In the genomic region with DNA sequence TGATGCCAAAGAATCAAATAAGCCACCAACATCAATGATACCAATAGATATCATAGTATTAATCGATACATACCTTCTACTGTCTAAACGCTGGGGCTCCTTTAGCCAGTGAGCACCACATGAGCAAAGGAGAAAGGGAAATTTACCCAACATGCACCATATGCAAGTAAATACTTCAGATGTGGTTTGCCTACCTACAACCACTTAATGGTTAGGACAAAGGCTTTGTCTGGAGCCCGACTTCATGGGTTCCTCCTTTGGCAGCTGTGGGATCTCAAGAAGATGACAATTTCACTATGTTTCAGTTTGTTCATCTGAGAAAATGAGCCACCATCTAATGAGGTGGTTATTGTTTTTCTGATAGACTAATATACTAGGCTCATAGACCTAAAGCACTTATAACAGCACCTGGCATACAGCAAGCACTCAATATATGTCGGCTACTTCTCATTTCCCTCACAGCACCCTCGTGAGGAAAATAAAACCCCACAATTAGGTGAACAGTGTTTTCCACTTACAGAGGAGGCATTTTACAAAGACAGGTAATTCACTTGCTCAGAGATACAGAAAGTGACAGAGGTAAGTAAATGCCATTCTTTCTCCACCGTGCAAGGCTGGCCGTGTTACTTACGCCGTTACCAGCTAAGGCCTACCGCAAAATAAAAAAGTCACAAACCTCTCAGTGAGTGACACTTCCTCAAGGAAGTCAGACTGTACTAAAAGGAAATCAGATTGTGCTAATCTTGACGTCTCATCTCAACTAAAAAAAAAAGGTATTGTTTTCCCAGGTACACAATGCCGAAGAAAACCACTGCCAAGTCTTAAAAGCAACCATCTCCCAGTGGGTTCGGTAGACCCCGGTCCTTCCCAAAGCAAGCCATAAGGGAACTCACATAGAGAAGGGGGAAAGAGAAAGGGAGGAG, we compare ENCODE assay signal across 8 cellular contexts. TPM values are rescaled to one million over a fixed set of nuclear protein-coding genes. Genes with fewer than 3 reads are reported as not detected.
DNase-seq lines count a peak whose midpoint lies in the region; ATAC-seq and TF ChIP-seq lines count a peak whose summit lies in the region.

No MANE protein-coding gene starts in this region.

- H3K27ac Mint-ChIP-seq in brain: peak overlapping the region; percentile 82 to 96 (median 93)
- H3K27ac Mint-ChIP-seq in naive thymus-derived CD8-positive, alpha-beta T cell: peak overlapping the region; percentile 66 to 99 (median 98)

- H3K4me1 ChIP-seq in NT2/D1 (ENCODE audit: insufficient read depth, insufficient read length) (no peaks in the 10 kb centered on the region), testis (peaks cover 13% of the 10 kb centered on the region)

- WGBS in testis, 2 donors: 50 to 53% methylated on average over 14 of the region's 14 CpGs

- H3K9me3 ChIP-seq in NT2/D1 (ENCODE audit: insufficient read depth, low read length) (no peaks in the 10 kb centered on the region), testis (no peaks in the 10 kb centered on the region)

- H3K27ac ChIP-seq in testis: no peak overlapping the region

- peaks cover 45% of the 10 kb centered on the region for H3K27me3 ChIP-seq in NT2/D1 (ENCODE audit: insufficient read depth, insufficient read length)
- no peaks in the 10 kb centered on the region for H3K27me3 ChIP-seq in testis

- TF ChIP-seq CTCF in GM10266 (IDR thresholded peaks at IDR 0.05; ENCODE audit: control insufficient read depth, insufficient read depth, low read depth, missing control alignments) (no peak), brain (conservative IDR thresholded peaks at IDR 0.05) (no peak), testis (IDR thresholded peaks at IDR 0.05) (no peak)

- no peaks in the 10 kb centered on the region for H3K36me3 Mint-ChIP-seq in brain
- peaks cover 0 to 10% (median 2%) of the 10 kb centered on the region in 3 donors for H3K36me3 Mint-ChIP-seq in naive thymus-derived CD8-positive, alpha-beta T cell

- peaks cover 0 to 2% (median 0%) of the 10 kb centered on the region in 5 experiments for H3K9me3 Mint-ChIP-seq in brain
- H3K9me3 Mint-ChIP-seq in naive thymus-derived CD8-positive, alpha-beta T cell: no peaks in the 10 kb centered on the region

- DNase-seq in GM10266 (ENCODE audit: extremely low spot score) (peak; percentile 19), NT2/D1 (ENCODE audit: low read depth, low spot score) (no peak), NCI-H146 (lab: John Stamatoyannopoulos, UW) (no peak), DMS153 treated with DMSO at 0.1 percent for 48 hours (lab: John Stamatoyannopoulos, UW; ENCODE audit: unreplicated experiment) (no peak), middle frontal gyrus (ENCODE audit: extremely low spot score, low spot score) (no peak), testis (no peak)
- peak in 9 of 10 donors; percentile 6 to 74 (median 27) for DNase-seq in naive thymus-derived CD8-positive, alpha-beta T cell

- H3K4me3 Mint-ChIP-seq in brain: peak overlapping the region; percentile 88 to 96 (median 94)
- peak overlapping the region in 9 of 10 donors; percentile 87 to 100 (median 98) for H3K4me3 Mint-ChIP-seq in naive thymus-derived CD8-positive, alpha-beta T cell

- peak overlapping the region; percentile 79 for H3K9ac ChIP-seq in NT2/D1 (ENCODE audit: insufficient read length, low read depth)

- H3K27me3 Mint-ChIP-seq in brain: peaks cover 13% of the 10 kb centered on the region
- H3K27me3 Mint-ChIP-seq in naive thymus-derived CD8-positive, alpha-beta T cell: no peaks in the 10 kb centered on the region

- intact Hi-C loops in testis (cut with DNase I; ENCODE audit: low total_unique reads): no loop called here

- peaks cover 22% of the 10 kb centered on the region for H3K4me1 Mint-ChIP-seq in brain
- peaks cover 38 to 53% (median 49%) of the 10 kb centered on the region in 4 donors for H3K4me1 Mint-ChIP-seq in naive thymus-derived CD8-positive, alpha-beta T cell

- ATAC-seq in naive thymus-derived CD8-positive, alpha-beta T cell: peak; percentile 9 to 29

- peaks cover 9% of the 10 kb centered on the region for H3K36me3 ChIP-seq in NT2/D1 (ENCODE audit: insufficient read depth, insufficient read length, low read length)
- H3K36me3 ChIP-seq in testis (ENCODE audit: low read depth, missing control alignments): no peaks in the 10 kb centered on the region

- peak overlapping the region; percentile 70 for H3K4me3 ChIP-seq in NT2/D1 (ENCODE audit: insufficient read length, low read depth)
- H3K4me3 ChIP-seq in testis: no peak overlapping the region

- POLR2A ChIA-PET in naive thymus-derived CD8-positive, alpha-beta T cell (lab: Charles Lee): interaction anchor here (0.6 to 3.6 kb wide), 6 partner anchors 9 to 1700 kb away, joined by 3 to 25 read pairs (median 4); a partner anchor contains a TSS

- no peak for TF ChIP-seq POLR2A in testis (IDR thresholded peaks at IDR 0.05)

RNA-seq across cellular contexts. Expression of a gene that starts 1.6 kb away (rescaled TPM):
- 10.2 TPM for polyA plus RNA-seq in brain (ENCODE audit: insufficient read depth, low read depth, low replicate concordance)
- total RNA-seq in naive thymus-derived CD8-positive, alpha-beta T cell: 10 to 100 TPM; 46.6 to 50.0 TPM
- polyA plus RNA-seq in naive thymus-derived CD8-positive, alpha-beta T cell: 10 to 100 TPM in 1 of 3 donors, 1 to 10 TPM in 2; 6.9 to 10.4 (median 8.0) TPM
- total RNA-seq in testis: 10 to 100 TPM; 10.2 to 18.5 TPM
- polyA plus RNA-seq in testis (ENCODE audit: insufficient read depth, low read depth, low replicate concordance): 7.5 TPM

RNA-seq across cellular contexts. Expression of a gene that starts 1.8 kb away (rescaled TPM):
- 19.4 TPM for polyA plus RNA-seq in brain (ENCODE audit: insufficient read depth, low read depth, low replicate concordance)
- total RNA-seq in naive thymus-derived CD8-positive, alpha-beta T cell: 10 to 100 TPM; 10.6 to 13.4 TPM
- polyA plus RNA-seq in naive thymus-derived CD8-positive, alpha-beta T cell: 10 to 100 TPM; 30.1 to 35.2 (median 30.9) TPM
- total RNA-seq in testis: 10 to 100 TPM; 35.4 to 40.7 TPM
- polyA plus RNA-seq in testis (ENCODE audit: insufficient read depth, low read depth, low replicate concordance): 71.7 TPM

Comparison
In these comparisons a context has a peak if more than half of its experiments do, and no peak if none do; other contexts are left out.
1. DNase-seq: peak in GM10266 (single experiment) and naive thymus-derived CD8-positive, alpha-beta T cell (9 of 10); none in NT2/D1 (single experiment), NCI-H146 (single experiment), DMS153 treated with DMSO at 0.1 percent for 48 hours (single experiment), middle frontal gyrus (single experiment) and testis (single experiment).